In genomic region chr20:38060536-38060935, GRCh38 we compare ENCODE assay signal across 1 cellular context.
TF ChIP-seq lines count a peak whose summit lies in the region.

No MANE protein-coding gene starts in this region.

TF ChIP-seq in GM12878, 131 proteins besides CTCF, POLR2A, EP300 and RAD21:
- TF ChIP-seq, protein P1, sequence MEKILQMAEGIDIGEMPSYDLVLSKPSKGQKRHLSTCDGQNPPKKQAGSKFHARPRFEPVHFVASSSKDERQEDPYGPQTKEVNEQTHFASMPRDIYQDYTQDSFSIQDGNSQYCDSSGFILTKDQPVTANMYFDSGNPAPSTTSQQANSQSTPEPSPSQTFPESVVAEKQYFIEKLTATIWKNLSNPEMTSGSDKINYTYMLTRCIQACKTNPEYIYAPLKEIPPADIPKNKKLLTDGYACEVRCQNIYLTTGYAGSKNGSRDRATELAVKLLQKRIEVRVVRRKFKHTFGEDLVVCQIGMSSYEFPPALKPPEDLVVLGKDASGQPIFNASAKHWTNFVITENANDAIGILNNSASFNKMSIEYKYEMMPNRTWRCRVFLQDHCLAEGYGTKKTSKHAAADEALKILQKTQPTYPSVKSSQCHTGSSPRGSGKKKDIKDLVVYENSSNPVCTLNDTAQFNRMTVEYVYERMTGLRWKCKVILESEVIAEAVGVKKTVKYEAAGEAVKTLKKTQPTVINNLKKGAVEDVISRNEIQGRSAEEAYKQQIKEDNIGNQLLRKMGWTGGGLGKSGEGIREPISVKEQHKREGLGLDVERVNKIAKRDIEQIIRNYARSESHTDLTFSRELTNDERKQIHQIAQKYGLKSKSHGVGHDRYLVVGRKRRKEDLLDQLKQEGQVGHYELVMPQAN (conservative IDR thresholded peaks at IDR 0.05), result no peak
- no peak for TF ChIP-seq IKZF1 (conservative IDR thresholded peaks at IDR 0.05)
- no peak for TF ChIP-seq ZNF687 (IDR thresholded peaks at IDR 0.05)
- peak; percentile 39; the same call in 1 of the 2 replicates for TF ChIP-seq SPI1 (IDR thresholded peaks at IDR 0.05; ENCODE audit: borderline replicate concordance, insufficient read depth, low read depth, low read length)
- TF ChIP-seq SMC3 (IDR thresholded peaks at IDR 0.05; ENCODE audit: borderline replicate concordance, low read length), result no peak
- TF ChIP-seq TAF1 (IDR thresholded peaks at IDR 0.05; ENCODE audit: borderline replicate concordance, low read depth, low read length), result no peak
